Comparison of ENCODE assay signal across 8 cellular contexts in genomic region chr20:37527638-37528441, GRCh38. TPM values are rescaled to one million over a fixed set of nuclear protein-coding genes. Genes with fewer than 3 reads are reported as not detected.
A peak's percentile ranks its signal among the peaks of the same experiment; 100 is the strongest.
DNase-seq lines count a peak whose midpoint lies in the region; ATAC-seq, FAIRE-seq and TF ChIP-seq lines count a peak whose summit lies in the region.

A gene with protein sequence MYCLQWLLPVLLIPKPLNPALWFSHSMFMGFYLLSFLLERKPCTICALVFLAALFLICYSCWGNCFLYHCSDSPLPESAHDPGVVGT (minus strand): TSS chr20:37527876. CDS start chr20:37519174, 8,702 bp downstream.

- FAIRE-seq in HTR-8/SVneo (lab: Jason Lieb, UNC), result peak; percentile 91

- H3K9me3 Mint-ChIP-seq in CD4-positive, alpha-beta T cell, result no peaks in the 10 kb centered on the region
- no peaks in the 10 kb centered on the region for H3K9me3 Mint-ChIP-seq in memory B cell

- H3K27me3 Mint-ChIP-seq in CD4-positive, alpha-beta T cell, result no peaks in the 10 kb centered on the region
- no peaks in the 10 kb centered on the region for H3K27me3 Mint-ChIP-seq in memory B cell

- CTCF ChIA-PET in CD4-positive, alpha-beta T cell (lab: Charles Lee), result interaction anchor here (1.2 kb wide), 1 partner anchor 332 kb away, joined by 6 read pairs; no protein-coding TSS in a partner anchor

- peak within 1 kb of the TSS; percentile 99 for H3K27ac ChIP-seq in CD4-positive, alpha-beta T cell (ENCODE audit: low read depth, low read length)
- peak within 1 kb of the TSS; percentile 98 for H3K27ac ChIP-seq in effector memory CD4-positive, alpha-beta T cell (ENCODE audit: insufficient read depth, low read length, poor library complexity, severe bottlenecking)

- H3K4me1 ChIP-seq in effector memory CD4-positive, alpha-beta T cell (ENCODE audit: control insufficient read depth, insufficient read depth, low read length, poor library complexity, severe bottlenecking), result peaks cover 23% of the 10 kb centered on the region

- peak within 1 kb of the TSS; percentile 94 for H3K4me3 Mint-ChIP-seq in CD4-positive, alpha-beta T cell
- peak within 1 kb of the TSS; percentile 89 for H3K4me3 Mint-ChIP-seq in memory B cell

- H3K27me3 ChIP-seq in CD4-positive, alpha-beta T cell (ENCODE audit: control insufficient read depth, insufficient read depth, low read length), result no peaks in the 10 kb centered on the region
- no peaks in the 10 kb centered on the region for H3K27me3 ChIP-seq in effector memory CD4-positive, alpha-beta T cell (replicated peaks; ENCODE audit: control insufficient read depth, insufficient read depth, low read length, poor library complexity, severe bottlenecking)

- POLR2A ChIA-PET in CD4-positive, alpha-beta T cell (lab: Charles Lee), result interaction anchor here (0.8 to 3.6 kb wide), 7 partner anchors 10 to 954 kb away, joined by 3 to 27 read pairs (median 3); partner anchors contain the start of genes MANBAL, MROH8, RPN2 and TGIF2

- peak; percentile 89 to 95 (median 92) for DNase-seq in CD4-positive, alpha-beta T cell
- DNase-seq in HTR-8/SVneo (ENCODE audit: insufficient read length, low spot score) (peak; percentile 100), NOMO-1 (lab: John Stamatoyannopoulos, UW; ENCODE audit: unreplicated experiment in 2 of 2) (peak; percentile 82 to 92), memory B cell (ENCODE audit: low spot score in 2 of 2) (peak; percentile 93 to 97)
- DNase-seq in activated CD8-positive, alpha-beta memory T cell treated with anti-CD3 and anti-CD28 coated beads for 4 hours (ENCODE audit: low read depth in 2 of 2), result peak; percentile 81 to 83
- DNase-seq in effector memory CD4-positive, alpha-beta T cell, result peak; percentile 90 to 92 (median 92)
- DNase-seq in stimulated activated CD8-positive, alpha-beta memory T cell treated with anti-CD3 and anti-CD28 coated beads, Interleukin-12 subunit alpha, Interleukin-12 subunit beta, amount 100 ng/mL, for 1 hour (ENCODE audit: low read depth), result peak; percentile 87

- peak; percentile 92 for ATAC-seq in CD4-positive, alpha-beta T cell (ENCODE audit: poor library complexity)
- ATAC-seq in GM19467 (IDR thresholded peaks at IDR 0.05; ENCODE audit: unreplicated experiment) (peak; percentile 51), memory B cell (ENCODE audit: low read depth) (peak; percentile 83)

- H3K36me3 Mint-ChIP-seq in CD4-positive, alpha-beta T cell (ENCODE audit: low read depth), result peaks cover 21% of the 10 kb centered on the region
- H3K36me3 Mint-ChIP-seq in memory B cell, result peaks cover 7% of the 10 kb centered on the region

- H3K9me3 ChIP-seq in CD4-positive, alpha-beta T cell (ENCODE audit: control insufficient read depth, low read length), result no peaks in the 10 kb centered on the region
- no peaks in the 10 kb centered on the region for H3K9me3 ChIP-seq in effector memory CD4-positive, alpha-beta T cell (ENCODE audit: control insufficient read depth, low read length)

- no peaks in the 10 kb centered on the region for H3K36me3 ChIP-seq in effector memory CD4-positive, alpha-beta T cell (ENCODE audit: control insufficient read depth, insufficient read depth, low read length)

- H3K4me3 ChIP-seq in effector memory CD4-positive, alpha-beta T cell (ENCODE audit: insufficient read depth, low read depth, low read length, poor library complexity, severe bottlenecking), result peak within 1 kb of the TSS; percentile 93

- intact Hi-C loops in CD4-positive, alpha-beta T cell (cut with DNase I, micrococcal nuclease), result loop anchor here (2.0 to 5.0 kb wide), 5 partner anchors 167 to 431 kb away; partner anchors contain the start of genes CTNNBL1 (in 1 of the 2), MANBAL (in 1 of the 2), MROH8 (in 1 of the 2) and RBL1 (in 1 of the 2)

- no peak for TF ChIP-seq CTCF in CD4-positive, alpha-beta T cell (IDR thresholded peaks at IDR 0.05)

- peaks cover 52% of the 10 kb centered on the region for H3K4me1 Mint-ChIP-seq in CD4-positive, alpha-beta T cell (ENCODE audit: low read depth)
- H3K4me1 Mint-ChIP-seq in memory B cell, result peaks cover 37% of the 10 kb centered on the region

- H3K27ac Mint-ChIP-seq in CD4-positive, alpha-beta T cell, result peak within 1 kb of the TSS; percentile 98
- H3K27ac Mint-ChIP-seq in memory B cell, result peak within 1 kb of the TSS; percentile 100

RNA-seq across cellular contexts. Expression of the gene that starts here (rescaled TPM):
- 10 to 100 TPM; 59.4 to 60.1 TPM for total RNA-seq in CD4-positive, alpha-beta T cell

Comparison
In these comparisons a context has a peak if more than half of its experiments do, and no peak if none do; other contexts are left out.
1. Peak in every context shown above with its lines: DNase-seq, ATAC-seq, H3K4me3 ChIP-seq and H3K27ac ChIP-seq.